Comparison of ENCODE assay signal across 20 cellular contexts in the genomic region with DNA sequence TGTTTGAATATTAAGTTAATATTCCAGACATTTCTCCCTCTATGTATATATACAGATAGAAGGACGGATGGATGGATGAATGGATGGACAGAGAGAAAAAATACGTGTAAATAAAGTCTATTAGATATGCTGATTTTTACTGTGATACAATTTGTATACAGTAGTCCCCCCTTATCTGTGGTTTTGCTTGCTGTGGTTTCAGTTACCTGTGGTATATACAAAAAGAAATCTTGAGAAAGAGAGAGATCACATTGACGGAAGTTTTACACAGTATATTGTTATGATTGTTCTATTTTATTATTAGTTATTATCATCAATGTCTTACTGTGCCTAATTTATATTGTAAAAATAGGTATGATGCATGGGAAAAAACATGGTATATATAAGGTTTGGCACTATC.
"Had no signal": no experiment of that assay in that cellular context is flagged by ENCODE, and none has a peak within 500 bp of the region (broad histone marks: within the 10 kb centered on the region; RNA-seq: fewer than 3 reads in every experiment).

No MANE protein-coding gene starts in this region.

- ATAC-seq: Panc1, PC-3 had no signal

- H3K27ac ChIP-seq: RWPE1 had no signal

- H3K9me3 ChIP-seq: MG63, SK-N-SH had no signal

- H3K4me3 ChIP-seq: MG63 had no signal

- H3K36me3 ChIP-seq: MG63 had no signal

- H3K4me2 ChIP-seq: SK-N-SH had no signal

- DNase-seq: Karpas-422, KBM-7, NCI-H1092, NCI-H1105 treated with DMSO at 0.1 percent for 48 hours, NCI-H1417 treated with DMSO at 0.1 percent for 48 hours, NCI-H146, NCI-H1694 treated with DMSO at 0.1 percent for 48 hours, NCI-H1930, NCI-H2081, NCI-H2107, NCI-H2227 treated with DMSO at 0.1 percent for 48 hours, NCI-H524, NCI-H526 treated with DMSO at 0.1 percent for 48 hours, NCI-H748 treated with DMSO at 0.1 percent for 48 hours, PC-3, SHP77, SK-N-SH had no signal

- H3K9ac ChIP-seq: SK-N-SH had no signal

- H3K27me3 ChIP-seq: MG63 had no signal
